8 cellular contexts compared by ENCODE assay signal in the genomic region with DNA sequence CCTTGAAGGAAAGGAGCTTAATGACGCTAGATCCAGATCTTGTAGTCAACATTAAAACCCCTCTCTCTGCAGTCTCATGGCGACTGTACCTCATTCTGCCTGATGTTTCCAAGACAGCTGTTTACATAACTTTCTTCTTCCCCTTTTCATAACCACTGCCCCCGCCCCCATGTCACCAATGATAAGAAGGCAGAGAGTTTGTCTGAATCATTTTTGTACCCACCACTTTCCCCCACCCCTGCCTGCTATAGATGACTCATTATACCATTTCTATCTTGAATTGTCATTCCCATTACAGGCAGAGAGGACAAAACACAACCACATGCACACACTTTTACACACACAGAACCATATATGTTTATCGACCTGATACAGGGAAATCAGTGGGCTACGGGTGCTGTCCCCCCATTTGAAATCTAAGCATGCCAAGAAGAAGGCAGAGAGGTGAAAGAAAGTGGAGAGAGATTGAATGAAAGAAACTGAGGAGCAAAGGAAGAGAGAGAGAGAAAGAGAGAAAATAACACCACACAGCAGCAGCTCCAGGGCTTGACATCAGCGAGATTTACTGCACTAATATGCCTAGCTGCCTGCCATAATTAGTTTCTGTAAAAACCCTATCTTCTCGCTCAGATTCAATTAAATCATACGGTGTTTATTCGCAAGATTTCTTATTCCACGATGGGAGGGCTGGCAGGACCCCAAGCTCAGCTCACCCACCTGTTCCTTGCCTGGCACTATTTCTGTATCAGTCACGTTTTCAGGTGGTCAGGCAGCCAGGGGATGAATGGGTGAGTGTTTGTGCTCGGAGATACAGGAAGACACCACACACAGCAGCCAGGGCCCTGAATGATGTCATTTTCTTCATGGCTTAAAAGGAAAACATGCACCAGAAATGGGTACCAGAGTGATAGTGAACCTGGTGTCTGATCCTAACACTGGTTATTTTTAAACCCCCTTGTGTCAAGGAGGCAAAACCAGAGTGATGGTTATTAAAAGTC.
DNase-seq lines count a peak whose midpoint lies in the region; ATAC-seq lines count a peak whose summit lies in the region.

No MANE protein-coding gene starts in this region.

- peak overlapping the region; percentile 71 for H3K4me3 Mint-ChIP-seq in dendritic cell treated with granulocyte-macrophage colony-stimulating factor and Interleukin-4, amounts not matched to agents 40 ng/mL and 50 ng/mL, for 4 days

- no peaks in the 10 kb centered on the region for H3K36me3 Mint-ChIP-seq in dendritic cell treated with granulocyte-macrophage colony-stimulating factor and Interleukin-4, amounts not matched to agents 40 ng/mL and 50 ng/mL, for 4 days (ENCODE audit: low read depth)

- peak overlapping the region; percentile 70 for H3K27ac Mint-ChIP-seq in dendritic cell treated with granulocyte-macrophage colony-stimulating factor and Interleukin-4, amounts not matched to agents 40 ng/mL and 50 ng/mL, for 4 days

- peaks cover 51% of the 10 kb centered on the region for H3K27me3 Mint-ChIP-seq in dendritic cell treated with granulocyte-macrophage colony-stimulating factor and Interleukin-4, amounts not matched to agents 40 ng/mL and 50 ng/mL, for 4 days

- ATAC-seq in GM21423 (IDR thresholded peaks at IDR 0.05; ENCODE audit: unreplicated experiment) = peak; percentile 57

- intact Hi-C loops in dendritic cell treated with granulocyte-macrophage colony-stimulating factor and Interleukin-4, amounts not matched to agents 40 ng/mL and 50 ng/mL, for 4 days (cut with micrococcal nuclease) = loop anchor here (10.0 kb wide), 1 partner anchor 115 kb away; no protein-coding TSS in a partner anchor

- peaks cover 22% of the 10 kb centered on the region for H3K4me1 Mint-ChIP-seq in dendritic cell treated with granulocyte-macrophage colony-stimulating factor and Interleukin-4, amounts not matched to agents 40 ng/mL and 50 ng/mL, for 4 days (ENCODE audit: low read depth)

- DNase-seq in Daoy (ENCODE audit: low read depth) (peak; percentile 80), KG1 (lab: John Stamatoyannopoulos, UW) (peak; percentile 15), iPS-NIHi7 (ENCODE audit: extremely low spot score) (no peak), DMS79 treated with DMSO at 0.1 percent for 48 hours (lab: John Stamatoyannopoulos, UW) (no peak)
- peak; percentile 86 for DNase-seq in activated CD4-positive, alpha-beta T cell treated with anti-CD3 and anti-CD28 coated beads for 48 hours
- DNase-seq in stimulated activated CD4-positive, alpha-beta T cell treated with anti-CD3 and anti-CD28 coated beads, Interleukin-12 subunit alpha, Interleukin-12 subunit beta, amount 100 ng/mL, for 48 hours (ENCODE audit: low read depth in 2 of 3, low spot score in 1 of 3) = peak; percentile 62 to 77 (median 72)

- H3K9me3 Mint-ChIP-seq in dendritic cell treated with granulocyte-macrophage colony-stimulating factor and Interleukin-4, amounts not matched to agents 40 ng/mL and 50 ng/mL, for 4 days = no peaks in the 10 kb centered on the region

Comparison
In these comparisons a context has a peak if more than half of its experiments do, and no peak if none do; other contexts are left out.
1. DNase-seq: peak in Daoy (single experiment), KG1 (single experiment), activated CD4-positive, alpha-beta T cell treated with anti-CD3 and anti-CD28 coated beads for 48 hours (single experiment) and stimulated activated CD4-positive, alpha-beta T cell treated with anti-CD3 and anti-CD28 coated beads, Interleukin-12 subunit alpha, Interleukin-12 subunit beta, amount 100 ng/mL, for 48 hours (3 of 3); none in iPS-NIHi7 (single experiment) and DMS79 treated with DMSO at 0.1 percent for 48 hours (single experiment).